ENCODE assay signal across 7 cellular contexts in genomic region chr14:32076278-32077080, GRCh38. TPM values are rescaled to one million over a fixed set of nuclear protein-coding genes. Genes with fewer than 3 reads are reported as not detected.
DNase-seq lines count a peak whose midpoint lies in the region; ATAC-seq and TF ChIP-seq lines count a peak whose summit lies in the region.

No MANE protein-coding gene starts in this region.

- peak; percentile 96 to 97 for DNase-seq in NCI-H2081 (lab: John Stamatoyannopoulos, UW)
- peak; percentile 97 for DNase-seq in WERI-Rb-1
- peak; percentile 95 to 99 for DNase-seq in cardiac fibroblast (ENCODE audit: low read depth in 2 of 2)
- DNase-seq in immature natural killer cell: peak; percentile 64 to 77 (median 70)
- DNase-seq in smooth muscle cell (lab: John Stamatoyannopoulos, UW; ENCODE audit: unreplicated experiment): peak; percentile 88

- peaks cover 61% of the 10 kb centered on the region for H3K79me2 ChIP-seq in smooth muscle cell (ENCODE audit: low read depth)

- H3K9me3 ChIP-seq in WERI-Rb-1 (ENCODE audit: severe bottlenecking): no peaks in the 10 kb centered on the region
- no peaks in the 10 kb centered on the region for H3K9me3 ChIP-seq in smooth muscle cell (replicated peaks; ENCODE audit: low read depth)

- no peaks in the 10 kb centered on the region for H3K9me3 Mint-ChIP-seq in immature natural killer cell

- H3K4me3 ChIP-seq in WERI-Rb-1 (ENCODE audit: low read depth, low read length): peak overlapping the region; percentile 71
- peak overlapping the region; percentile 78 to 88 for H3K4me3 ChIP-seq in cardiac fibroblast (replicated peaks in 1 of 2; ENCODE audit: low read depth in 2 of 2, low read length in 2 of 2)
- peak overlapping the region; percentile 95 for H3K4me3 ChIP-seq in smooth muscle cell

- peak overlapping the region; percentile 91 for H2AFZ ChIP-seq in smooth muscle cell (ENCODE audit: low read depth)

- no peaks in the 10 kb centered on the region for H3K36me3 ChIP-seq in WERI-Rb-1
- no peaks in the 10 kb centered on the region for H3K36me3 ChIP-seq in smooth muscle cell (ENCODE audit: low read depth)

- TF ChIP-seq CTCF in WERI-Rb-1 (IDR thresholded peaks at IDR 0.05; ENCODE audit: low read depth, low read length): no peak
- TF ChIP-seq CTCF in cardiac fibroblast (IDR thresholded peaks at IDR 0.05; ENCODE audit: low read depth, low read length): no peak
- no peak for TF ChIP-seq CTCF in smooth muscle cell (IDR thresholded peaks at IDR 0.05; ENCODE audit: borderline replicate concordance, insufficient read depth, poor library complexity, severe bottlenecking)

- H3K4me1 Mint-ChIP-seq in immature natural killer cell: peaks cover 27 to 35% of the 10 kb centered on the region in 2 donors

- peak overlapping the region; percentile 94 for H3K9ac ChIP-seq in smooth muscle cell (ENCODE audit: low read depth)

- peaks cover 6 to 23% (median 10%) of the 10 kb centered on the region in 3 donors for H3K27me3 Mint-ChIP-seq in immature natural killer cell (ENCODE audit: low read depth in 3 of 3)

- H3K4me1 ChIP-seq in smooth muscle cell (ENCODE audit: low read depth): peaks cover 35% of the 10 kb centered on the region

- peak overlapping the region; percentile 92 for H3K4me2 ChIP-seq in smooth muscle cell

- ATAC-seq in GM18511 (IDR thresholded peaks at IDR 0.05; ENCODE audit: unreplicated experiment) (peak; percentile 52), HG02973 (IDR thresholded peaks at IDR 0.05; ENCODE audit: unreplicated experiment) (peak; percentile 44)

- H3K27me3 ChIP-seq in WERI-Rb-1 (ENCODE audit: insufficient read depth, low read depth, severe bottlenecking) (no peaks in the 10 kb centered on the region), smooth muscle cell (ENCODE audit: low read depth) (no peaks in the 10 kb centered on the region)

- H3K27ac Mint-ChIP-seq in immature natural killer cell: peak overlapping the region; percentile 84 to 93 (median 90)

- H3F3A ChIP-seq in smooth muscle cell (ENCODE audit: low read depth): peaks cover 12% of the 10 kb centered on the region

- WGBS in smooth muscle cell (ENCODE audit: low lambda C conversion rate): under 1% methylated on average over 34 of the region's 76 CpGs

- peak overlapping the region; percentile 94 for H3K27ac ChIP-seq in WERI-Rb-1
- peak overlapping the region; percentile 93 for H3K27ac ChIP-seq in smooth muscle cell (ENCODE audit: low read depth)

- H3K4me3 Mint-ChIP-seq in immature natural killer cell: peak overlapping the region; percentile 94 to 99 (median 97)

- no peaks in the 10 kb centered on the region for H3K36me3 Mint-ChIP-seq in immature natural killer cell

- peaks cover 34% of the 10 kb centered on the region for H4K20me1 ChIP-seq in smooth muscle cell (ENCODE audit: low read depth)

RNA-seq across cellular contexts. Expression of gene ARHGAP5, which starts 0.6 kb away (rescaled TPM):
- polyA plus RNA-seq in immature natural killer cell (10 to 100 TPM in 2 of 3 donors, 1 to 10 TPM in 1; 6.8 to 16.9 (median 11.3) TPM), smooth muscle cell (24.1 and 24.9 TPM in 2 replicates)
- 217 and 298 TPM in 2 replicates for total RNA-seq in smooth muscle cell

Comparison
In these comparisons a context has a peak if more than half of its experiments do, and no peak if none do; other contexts are left out.
1. Peak in every context shown above with its lines: DNase-seq, ATAC-seq, H3K4me3 ChIP-seq and H3K27ac ChIP-seq.